Comparison of ENCODE assay signal across 21 cellular contexts in the genomic region with DNA sequence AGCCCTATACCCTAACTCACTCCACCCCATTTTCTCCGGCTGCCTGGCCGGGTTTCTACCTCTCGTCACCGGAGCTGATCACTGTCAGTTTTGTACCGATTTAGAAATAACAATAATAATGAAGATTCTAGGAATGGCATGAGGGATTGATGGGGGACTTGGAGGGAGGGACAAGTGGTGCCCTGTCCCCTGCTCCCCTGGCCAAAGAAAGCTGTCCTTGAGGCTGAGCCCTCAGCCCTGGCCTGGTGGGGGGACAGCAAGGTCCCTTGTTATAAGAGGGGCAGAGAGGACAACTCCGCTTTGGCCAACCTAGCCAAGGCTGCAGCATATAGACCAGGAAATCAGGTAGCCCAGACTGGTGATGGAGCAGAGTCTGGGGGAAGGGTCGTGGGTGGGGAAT. TPM values are rescaled to one million over a fixed set of nuclear protein-coding genes. Genes with fewer than 3 reads are reported as not detected.
A peak's percentile ranks its signal among the peaks of the same experiment; 100 is the strongest.
DNase-seq lines count a peak whose midpoint lies in the region; ATAC-seq and TF ChIP-seq lines count a peak whose summit lies in the region.
"Had no signal": no experiment of that assay in that cellular context is flagged by ENCODE, and none has a peak within 500 bp of the region (broad histone marks: within the 10 kb centered on the region; RNA-seq: fewer than 3 reads in every experiment).

No MANE protein-coding gene starts in this region.

- no peaks in the 10 kb centered on the region for H3K9me3 ChIP-seq in Caco-2
- H3K9me3 ChIP-seq in T-helper 17 cell (ENCODE audit: control insufficient read depth, low read length, poor library complexity, severe bottlenecking) = no peaks in the 10 kb centered on the region
- H3K9me3 ChIP-seq in effector memory CD4-positive, alpha-beta T cell (ENCODE audit: control insufficient read depth, low read length) = no peaks in the 10 kb centered on the region
- H3K9me3 ChIP-seq: BLaER1 treated with 17β-estradiol and CSF1 and Interleukin-3, amounts not matched to agents 10 nM and 100 nM; HAP-1 had no signal

- H3K4me3 ChIP-seq in Caco-2 (ENCODE audit: low read depth, low read length) = no peak overlapping the region
- H3K4me3 ChIP-seq in effector memory CD4-positive, alpha-beta T cell (ENCODE audit: insufficient read depth, low read depth, low read length, poor library complexity, severe bottlenecking) = no peak overlapping the region
- H3K4me3 ChIP-seq: BLaER1 treated with 17β-estradiol and CSF1 and Interleukin-3, amounts not matched to agents 10 nM and 100 nM; GM12878; HAP-1 had no signal

- H3K9me3 Mint-ChIP-seq in Caco-2 (ENCODE audit: unreplicated experiment) = no peaks in the 10 kb centered on the region
- H3K9me3 Mint-ChIP-seq in stimulated activated naive B cell treated with anti-CD40 and anti-IgM and Interleukin-4, amounts not matched to agents 10 μg/mL and 1 μg/mL and 100 μg/mL, for 72 hours = no peaks in the 10 kb centered on the region
- H3K9me3 Mint-ChIP-seq: CD8-positive, alpha-beta T cell; IgD-negative memory B cell had no signal

- no peaks in the 10 kb centered on the region for H3K36me3 ChIP-seq in Caco-2 (ENCODE audit: control insufficient read depth, insufficient read depth, low read length)
- H3K36me3 ChIP-seq in effector memory CD4-positive, alpha-beta T cell (ENCODE audit: control insufficient read depth, insufficient read depth, low read length) = no peaks in the 10 kb centered on the region
- H3K36me3 ChIP-seq: BLaER1 treated with 17β-estradiol and CSF1 and Interleukin-3, amounts not matched to agents 10 nM and 100 nM; HAP-1 had no signal

- H3K27ac Mint-ChIP-seq in Caco-2 (ENCODE audit: unreplicated experiment) = no peak overlapping the region
- no peak overlapping the region for H3K27ac Mint-ChIP-seq in T-helper 17 cell
- H3K27ac Mint-ChIP-seq in stimulated activated naive B cell treated with anti-CD40 and anti-IgM and Interleukin-4, amounts not matched to agents 10 μg/mL and 1 μg/mL and 100 μg/mL, for 72 hours = no peak overlapping the region
- H3K27ac Mint-ChIP-seq: B cell; CD8-positive, alpha-beta T cell; IgD-negative memory B cell had no signal

- no peak for TF ChIP-seq CTCF in Caco-2 (IDR thresholded peaks at IDR 0.05; ENCODE audit: insufficient read depth in 1 of 2, low read depth in 1 of 2, low read length in 1 of 2, severe bottlenecking in 1 of 2, unreplicated experiment in 1 of 2)

- no peaks in the 10 kb centered on the region for H3K27me3 ChIP-seq in Caco-2 (replicated peaks; ENCODE audit: control insufficient read depth, insufficient read depth, low read length)
- peaks cover 15% of the 10 kb centered on the region for H3K27me3 ChIP-seq in effector memory CD4-positive, alpha-beta T cell (replicated peaks; ENCODE audit: control insufficient read depth, insufficient read depth, low read length, poor library complexity, severe bottlenecking)

- CTCF ChIA-PET in Caco-2 (lab: Charles Lee) = no interaction called here

- H3K4me1 ChIP-seq in Caco-2 = no peaks in the 10 kb centered on the region
- peaks cover 4% of the 10 kb centered on the region for H3K4me1 ChIP-seq in effector memory CD4-positive, alpha-beta T cell (ENCODE audit: control insufficient read depth, insufficient read depth, low read length, poor library complexity, severe bottlenecking)
- H3K4me1 ChIP-seq: HAP-1 had no signal

- BruUV-seq in Caco-2 (replicated peaks; lab: Mats Ljungman, UMichigan) = no TSS peak

- POLR2A ChIA-PET in Caco-2 (lab: Charles Lee) = no interaction called here

- H3K36me3 Mint-ChIP-seq in Caco-2 (ENCODE audit: insufficient read depth, unreplicated experiment) (peaks cover 5% of the 10 kb centered on the region), T-helper 17 cell (ENCODE audit: low read depth) (peaks cover 3% of the 10 kb centered on the region)
- H3K36me3 Mint-ChIP-seq in stimulated activated naive B cell treated with anti-CD40 and anti-IgM and Interleukin-4, amounts not matched to agents 10 μg/mL and 1 μg/mL and 100 μg/mL, for 72 hours = no peaks in the 10 kb centered on the region
- H3K36me3 Mint-ChIP-seq: CD8-positive, alpha-beta T cell had no signal

- H3K4me1 Mint-ChIP-seq in Caco-2 (ENCODE audit: low read depth, unreplicated experiment) = no peaks in the 10 kb centered on the region
- H3K4me1 Mint-ChIP-seq in T-helper 17 cell = peaks cover 9% of the 10 kb centered on the region
- peaks cover 6 to 7% of the 10 kb centered on the region in 2 donors for H3K4me1 Mint-ChIP-seq in stimulated activated naive B cell treated with anti-CD40 and anti-IgM and Interleukin-4, amounts not matched to agents 10 μg/mL and 1 μg/mL and 100 μg/mL, for 72 hours

- ATAC-seq in T-helper 17 cell = no peak
- no peak for ATAC-seq in stimulated activated naive B cell treated with anti-CD40 and anti-IgM and Interleukin-4, amounts not matched to agents 10 μg/mL and 1 μg/mL and 100 μg/mL, for 72 hours (replicated peaks)
- ATAC-seq: CD8-positive, alpha-beta T cell; GM12878; HepG2 had no signal

- DNase-seq in Caco-2 = no peak
- DNase-seq in T-helper 17 cell = no peak
- peak; percentile 69 for DNase-seq in mesenteric fat pad (ENCODE audit: low spot score)
- DNase-seq in posterior vena cava (ENCODE audit: low spot score) = peak; percentile 64
- DNase-seq in stimulated activated naive B cell treated with anti-CD40 and anti-IgM and Interleukin-4, amounts not matched to agents 10 μg/mL and 1 μg/mL and 100 μg/mL, for 72 hours = no peak
- no peak for DNase-seq in NCI-H510A treated with DMSO at 0.1 percent for 48 hours (lab: John Stamatoyannopoulos, UW)
- DNase-seq in effector memory CD4-positive, alpha-beta T cell = no peak
- DNase-seq: CD8-positive, alpha-beta T cell; DMS 273 treated with DMSO at 0.1 percent for 48 hours; DMS53; DND-41; EL; GOT3 had no signal

- H3K27me3 Mint-ChIP-seq in Caco-2 (ENCODE audit: insufficient read depth, unreplicated experiment) (peaks cover 8% of the 10 kb centered on the region), T-helper 17 cell (peaks cover 44% of the 10 kb centered on the region)
- H3K27me3 Mint-ChIP-seq in stimulated activated naive B cell treated with anti-CD40 and anti-IgM and Interleukin-4, amounts not matched to agents 10 μg/mL and 1 μg/mL and 100 μg/mL, for 72 hours = peaks cover 35 to 56% of the 10 kb centered on the region in 2 donors

- intact Hi-C loops in Caco-2 (cut with micrococcal nuclease; ENCODE audit: unreplicated experiment) (no loop called here), posterior vena cava (cut with DNase I) (loop anchor here in 1 of 2 donors (10.0 kb wide), 1 partner anchor 128 kb away; no protein-coding TSS in a partner anchor)

- H3K27ac ChIP-seq in effector memory CD4-positive, alpha-beta T cell (ENCODE audit: insufficient read depth, low read length, poor library complexity, severe bottlenecking) = no peak overlapping the region
- H3K27ac ChIP-seq: BLaER1 treated with 17β-estradiol and CSF1 and Interleukin-3, amounts not matched to agents 10 nM and 100 nM had no signal

- H3K4me3 Mint-ChIP-seq in Caco-2 (ENCODE audit: unreplicated experiment) (peak overlapping the region; percentile 77), T-helper 17 cell (peak overlapping the region; percentile 43)
- H3K4me3 Mint-ChIP-seq in stimulated activated naive B cell treated with anti-CD40 and anti-IgM and Interleukin-4, amounts not matched to agents 10 μg/mL and 1 μg/mL and 100 μg/mL, for 72 hours = no peak overlapping the region
- H3K4me3 Mint-ChIP-seq: B cell; CD8-positive, alpha-beta T cell had no signal

RNA-seq across cellular contexts. Expression of gene GAS2L2, which starts 10.5 kb away (rescaled TPM):
- total RNA-seq in Caco-2 (2022) (not detected in 2 replicates), T-helper 17 cell (not detected), mesenteric fat pad (1.2 TPM), posterior vena cava (not detected)
- total RNA-seq: A172, G401, GM12878, HepG2 had no signal

RNA-seq across cellular contexts. Expression of gene RASL10B, which starts 11.1 kb away (rescaled TPM):
- total RNA-seq in Caco-2 (2022) (11.4 and 13.3 TPM in 2 replicates), T-helper 17 cell (under 1 TPM; 0.10 to 0.50 TPM), mesenteric fat pad (24.3 TPM), posterior vena cava (1 to 10 TPM; 1.1 to 2.3 TPM)
- total RNA-seq: B cell, GM12878 had no signal

RNA-seq across cellular contexts. Expression of gene C17orf50, which starts 18.2 kb away (rescaled TPM):
- total RNA-seq in Caco-2 (2022) (not detected in 2 replicates), T-helper 17 cell (not detected), mesenteric fat pad (not detected), posterior vena cava (not detected)
- total RNA-seq: A172; B cell; CD8-positive, alpha-beta T cell; G401; GM12878; HepG2 had no signal

RNA-seq across cellular contexts. Expression of gene MMP28, which starts 52.9 kb away (rescaled TPM):
- total RNA-seq in Caco-2 (2022) (not detected in 2 replicates), T-helper 17 cell (under 1 TPM in 1 of 2 donors, not detected in 1; 0.44 TPM), mesenteric fat pad (51.7 TPM), posterior vena cava (10 to 100 TPM in 1 of 2 donors, 1 to 10 TPM in 1; 8.8 to 18.2 TPM)
- total RNA-seq: G401, GM12878, HepG2 had no signal

Comparison
In these comparisons a context has a peak if more than half of its experiments do, and no peak if none do; other contexts are left out.
1. DNase-seq: peak in mesenteric fat pad (single experiment) and posterior vena cava (single experiment); none in Caco-2 (0 of 2), T-helper 17 cell (0 of 3), stimulated activated naive B cell treated with anti-CD40 and anti-IgM and Interleukin-4, amounts not matched to agents 10 μg/mL and 1 μg/mL and 100 μg/mL, for 72 hours (single experiment), NCI-H510A treated with DMSO at 0.1 percent for 48 hours (single experiment) and effector memory CD4-positive, alpha-beta T cell (0 of 3).
2. H3K4me3 Mint-ChIP-seq: peak in Caco-2 (single experiment) and T-helper 17 cell (single experiment); none in stimulated activated naive B cell treated with anti-CD40 and anti-IgM and Interleukin-4, amounts not matched to agents 10 μg/mL and 1 μg/mL and 100 μg/mL, for 72 hours (0 of 2).